In genomic region chr1:92748138-92748537, GRCh38 we compare ENCODE assay signal across 1 cellular context.
TF ChIP-seq lines count a peak whose summit lies in the region.

No MANE protein-coding gene starts in this region.

TF ChIP-seq in GM12878, 131 proteins besides CTCF, POLR2A, EP300 and RAD21 (continued from another document):
- TF ChIP-seq BCLAF1 (IDR thresholded peaks at IDR 0.05) (no peak), ETV6 (conservative IDR thresholded peaks at IDR 0.05 in 1 of 2, IDR thresholded peaks at IDR 0.05 in 1 of 2; ENCODE audit: borderline replicate concordance in 1 of 2, low read depth in 1 of 2) (no peak), ZNF622 (IDR thresholded peaks at IDR 0.05) (no peak), JUNB (IDR thresholded peaks at IDR 0.05) (no peak), SRF (IDR thresholded peaks at IDR 0.05; ENCODE audit: low read depth in 2 of 2, low read length in 2 of 2) (no peak), GATAD2B (conservative IDR thresholded peaks at IDR 0.05; ENCODE audit: low read depth) (no peak), FOS (IDR thresholded peaks at IDR 0.05; ENCODE audit: borderline replicate concordance, extremely low read depth, insufficient read length) (no peak), MYB (IDR thresholded peaks at IDR 0.05; ENCODE audit: borderline replicate concordance, low read depth, low read length) (no peak), LARP7 (IDR thresholded peaks at IDR 0.05) (no peak), TCF3 (IDR thresholded peaks at IDR 0.05; ENCODE audit: borderline replicate concordance, insufficient read depth, low read depth, low read length) (no peak)
- TF ChIP-seq, protein P1, sequence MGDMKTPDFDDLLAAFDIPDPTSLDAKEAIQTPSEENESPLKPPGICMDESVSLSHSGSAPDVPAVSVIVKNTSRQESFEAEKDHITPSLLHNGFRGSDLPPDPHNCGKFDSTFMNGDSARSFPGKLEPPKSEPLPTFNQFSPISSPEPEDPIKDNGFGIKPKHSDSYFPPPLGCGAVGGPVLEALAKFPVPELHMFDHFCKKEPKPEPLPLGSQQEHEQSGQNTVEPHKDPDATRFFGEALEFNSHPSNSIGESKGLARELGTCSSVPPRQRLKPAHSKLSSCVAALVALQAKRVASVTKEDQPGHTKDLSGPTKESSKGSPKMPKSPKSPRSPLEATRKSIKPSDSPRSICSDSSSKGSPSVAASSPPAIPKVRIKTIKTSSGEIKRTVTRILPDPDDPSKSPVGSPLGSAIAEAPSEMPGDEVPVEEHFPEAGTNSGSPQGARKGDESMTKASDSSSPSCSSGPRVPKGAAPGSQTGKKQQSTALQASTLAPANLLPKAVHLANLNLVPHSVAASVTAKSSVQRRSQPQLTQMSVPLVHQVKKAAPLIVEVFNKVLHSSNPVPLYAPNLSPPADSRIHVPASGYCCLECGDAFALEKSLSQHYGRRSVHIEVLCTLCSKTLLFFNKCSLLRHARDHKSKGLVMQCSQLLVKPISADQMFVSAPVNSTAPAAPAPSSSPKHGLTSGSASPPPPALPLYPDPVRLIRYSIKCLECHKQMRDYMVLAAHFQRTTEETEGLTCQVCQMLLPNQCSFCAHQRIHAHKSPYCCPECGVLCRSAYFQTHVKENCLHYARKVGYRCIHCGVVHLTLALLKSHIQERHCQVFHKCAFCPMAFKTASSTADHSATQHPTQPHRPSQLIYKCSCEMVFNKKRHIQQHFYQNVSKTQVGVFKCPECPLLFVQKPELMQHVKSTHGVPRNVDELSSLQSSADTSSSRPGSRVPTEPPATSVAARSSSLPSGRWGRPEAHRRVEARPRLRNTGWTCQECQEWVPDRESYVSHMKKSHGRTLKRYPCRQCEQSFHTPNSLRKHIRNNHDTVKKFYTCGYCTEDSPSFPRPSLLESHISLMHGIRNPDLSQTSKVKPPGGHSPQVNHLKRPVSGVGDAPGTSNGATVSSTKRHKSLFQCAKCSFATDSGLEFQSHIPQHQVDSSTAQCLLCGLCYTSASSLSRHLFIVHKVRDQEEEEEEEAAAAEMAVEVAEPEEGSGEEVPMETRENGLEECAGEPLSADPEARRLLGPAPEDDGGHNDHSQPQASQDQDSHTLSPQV (IDR thresholded peaks at IDR 0.05) = no peak
- TF ChIP-seq, protein P2, sequence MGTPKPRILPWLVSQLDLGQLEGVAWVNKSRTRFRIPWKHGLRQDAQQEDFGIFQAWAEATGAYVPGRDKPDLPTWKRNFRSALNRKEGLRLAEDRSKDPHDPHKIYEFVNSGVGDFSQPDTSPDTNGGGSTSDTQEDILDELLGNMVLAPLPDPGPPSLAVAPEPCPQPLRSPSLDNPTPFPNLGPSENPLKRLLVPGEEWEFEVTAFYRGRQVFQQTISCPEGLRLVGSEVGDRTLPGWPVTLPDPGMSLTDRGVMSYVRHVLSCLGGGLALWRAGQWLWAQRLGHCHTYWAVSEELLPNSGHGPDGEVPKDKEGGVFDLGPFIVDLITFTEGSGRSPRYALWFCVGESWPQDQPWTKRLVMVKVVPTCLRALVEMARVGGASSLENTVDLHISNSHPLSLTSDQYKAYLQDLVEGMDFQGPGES (IDR thresholded peaks at IDR 0.05) = no peak
